ENCODE assay signal across 13 cellular contexts in the genomic region with DNA sequence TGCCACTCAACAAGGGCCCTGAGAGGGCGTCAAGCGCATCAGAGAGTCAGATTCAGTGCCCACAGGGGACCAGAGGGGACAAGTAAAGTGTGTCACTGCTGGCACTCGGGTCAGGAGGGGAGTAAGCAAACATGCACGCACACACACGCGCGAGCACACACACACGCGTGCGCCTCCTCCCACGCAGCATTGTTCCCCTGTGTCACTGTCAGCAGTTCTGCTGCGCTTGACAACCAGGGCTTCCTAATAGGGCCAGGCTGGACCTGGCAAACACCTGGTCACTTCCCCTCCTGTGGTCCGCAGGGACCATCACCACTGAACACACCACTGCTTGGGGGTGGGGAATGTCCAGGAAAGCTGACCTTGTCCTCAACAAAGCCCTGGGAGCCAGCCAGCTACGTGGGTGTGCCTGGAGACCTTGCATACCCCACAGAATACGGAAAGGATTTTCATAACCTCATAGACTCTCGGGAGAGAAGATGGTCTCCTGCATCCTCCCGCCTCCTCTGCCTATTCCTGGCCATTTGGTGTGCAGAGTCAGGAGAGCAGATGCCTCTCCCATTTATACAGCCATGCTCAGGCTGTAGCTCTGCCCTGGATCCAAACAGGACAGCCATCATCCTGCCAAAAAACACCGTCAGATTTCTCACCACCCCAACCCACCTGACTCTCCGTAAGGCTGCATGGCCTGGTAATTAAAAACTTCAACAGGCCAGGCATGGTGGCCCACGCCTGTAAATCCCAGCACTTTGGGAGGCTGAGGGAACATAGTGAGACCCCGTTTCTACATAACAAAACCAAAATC.
DNase-seq lines count a peak whose midpoint lies in the region; ATAC-seq and TF ChIP-seq lines count a peak whose summit lies in the region.
"Had no signal": no experiment of that assay in that cellular context is flagged by ENCODE, and none has a peak within 500 bp of the region (broad histone marks: within the 10 kb centered on the region; RNA-seq: fewer than 3 reads in every experiment).

No MANE protein-coding gene starts in this region.

- H3K4me3 Mint-ChIP-seq in activated T-cell treated with anti-CD3 and anti-CD28 coated beads, Interleukin-2, amount 50 U/mL, for 24 hours: no peak overlapping the region
- H3K4me3 Mint-ChIP-seq: stimulated activated naive CD8-positive, alpha-beta T cell treated with anti-CD3 and anti-CD28 coated beads, Interleukin-15, Interleukin-2, amounts not matched to agents 100 ng/mL and 50 ng/mL, for 24 hours had no signal

- TF ChIP-seq EP300 in upper lobe of left lung (IDR thresholded peaks at IDR 0.05): no peak

- no peaks in the 10 kb centered on the region for H3K27me3 Mint-ChIP-seq in activated T-cell treated with anti-CD3 and anti-CD28 coated beads, Interleukin-2, amount 50 U/mL, for 24 hours
- H3K27me3 Mint-ChIP-seq: stimulated activated naive CD8-positive, alpha-beta T cell treated with anti-CD3 and anti-CD28 coated beads, Interleukin-15, Interleukin-2, amounts not matched to agents 100 ng/mL and 50 ng/mL, for 24 hours had no signal

- no peak for ATAC-seq in upper lobe of left lung (ENCODE audit: low FRiP score in 2 of 2)
- no peak for ATAC-seq in left lobe of liver
- no peak for ATAC-seq in HG03159 (IDR thresholded peaks at IDR 0.05; ENCODE audit: unreplicated experiment)
- ATAC-seq: mucosa of descending colon, PC-3 had no signal

- peak overlapping the region in 57 of 59 donors; percentile 20 to 97 (median 86) for H3K27ac ChIP-seq in dorsolateral prefrontal cortex
- peak overlapping the region; percentile 6 to 21 for H3K27ac ChIP-seq in mucosa of rectum (ENCODE audit: low read depth in 2 of 2, low read length in 2 of 2)
- H3K27ac ChIP-seq in upper lobe of left lung: peak overlapping the region in 3 of 4 donors; percentile 46 to 89 (median 85)

- H3K27me3 ChIP-seq in dorsolateral prefrontal cortex (no peaks in the 10 kb centered on the region), mucosa of rectum (ENCODE audit: control insufficient read depth in 2 of 2, insufficient read depth in 2 of 2, low read length in 2 of 2) (no peaks in the 10 kb centered on the region), upper lobe of left lung (no peaks in the 10 kb centered on the region)

- peaks cover 11% of the 10 kb centered on the region for H3K36me3 Mint-ChIP-seq in activated T-cell treated with anti-CD3 and anti-CD28 coated beads, Interleukin-2, amount 50 U/mL, for 24 hours (ENCODE audit: low read depth)

- H3K9ac ChIP-seq in mucosa of rectum (ENCODE audit: low read depth in 1 of 2, low read length in 2 of 2): no peak overlapping the region

- no peak overlapping the region for H3K4me3 ChIP-seq in dorsolateral prefrontal cortex
- H3K4me3 ChIP-seq in mucosa of rectum (ENCODE audit: low read length in 2 of 2): no peak overlapping the region
- H3K4me3 ChIP-seq in upper lobe of left lung: no peak overlapping the region
- H3K4me3 ChIP-seq: mucosa of descending colon had no signal

- intact Hi-C loops in dorsolateral prefrontal cortex (cut with DNase I): no loop called here

- H3K9me3 ChIP-seq in mucosa of rectum (ENCODE audit: control insufficient read depth in 2 of 2, low read length in 2 of 2): no peaks in the 10 kb centered on the region
- H3K9me3 ChIP-seq in upper lobe of left lung: no peaks in the 10 kb centered on the region
- H3K9me3 ChIP-seq: mucosa of descending colon had no signal

- H3K36me3 ChIP-seq in mucosa of rectum (ENCODE audit: control insufficient read depth in 2 of 2, insufficient read depth in 2 of 2, low read length in 2 of 2): peaks cover 0 to 2% of the 10 kb centered on the region in 2 donors
- no peaks in the 10 kb centered on the region for H3K36me3 ChIP-seq in upper lobe of left lung

- 75 to 77% methylated on average over 21 of the region's 21 CpGs for WGBS in upper lobe of left lung, 2 donors

- no peak for TF ChIP-seq POLR2A in upper lobe of left lung (IDR thresholded peaks at IDR 0.05)

- no peak for DNase-seq in activated T-cell treated with anti-CD3 and anti-CD28 coated beads, Interleukin-2, amount 50 U/mL, for 24 hours
- DNase-seq in activated T-cell treated with anti-CD3 and anti-CD28 coated beads for 4 hours (no peak), dorsolateral prefrontal cortex (peak in 1 of 10 donors; percentile 72), upper lobe of left lung (peak in 1 of 2 donors; percentile 50), left lobe of liver (ENCODE audit: low spot score) (no peak), GM19238 (ENCODE audit: insufficient read length, low spot score) (no peak)
- DNase-seq: activated T-cell treated with anti-CD3 and anti-CD28 coated beads, Interleukin-2, amount 50 U/mL, for 48 hours; central memory CD4-positive, alpha-beta T cell; mucosa of descending colon; PC-3 had no signal

- peak overlapping the region; percentile 47 for H3K27ac Mint-ChIP-seq in activated T-cell treated with anti-CD3 and anti-CD28 coated beads, Interleukin-2, amount 50 U/mL, for 24 hours
- H3K27ac Mint-ChIP-seq: stimulated activated naive CD8-positive, alpha-beta T cell treated with anti-CD3 and anti-CD28 coated beads, Interleukin-15, Interleukin-2, amounts not matched to agents 100 ng/mL and 50 ng/mL, for 24 hours had no signal

- no peak for TF ChIP-seq CTCF in dorsolateral prefrontal cortex (IDR thresholded peaks at IDR 0.05 in 54 of 56, conservative IDR thresholded peaks at IDR 0.05 in 2 of 56; ENCODE audit: low read depth in 1 of 56, partially characterized antibody in 56 of 56)
- no peak for TF ChIP-seq CTCF in upper lobe of left lung (IDR thresholded peaks at IDR 0.05)

- peaks cover 3 to 16% of the 10 kb centered on the region in 2 donors for H3K4me1 ChIP-seq in mucosa of rectum (ENCODE audit: control insufficient read depth in 2 of 2, insufficient read depth in 2 of 2, low read length in 2 of 2)
- peaks cover 52 to 75% (median 66%) of the 10 kb centered on the region in 4 donors for H3K4me1 ChIP-seq in upper lobe of left lung

- H3K4me1 Mint-ChIP-seq in activated T-cell treated with anti-CD3 and anti-CD28 coated beads, Interleukin-2, amount 50 U/mL, for 24 hours (ENCODE audit: low read depth): peaks cover 64% of the 10 kb centered on the region

- H3K9me3 Mint-ChIP-seq in activated T-cell treated with anti-CD3 and anti-CD28 coated beads, Interleukin-2, amount 50 U/mL, for 24 hours: no peaks in the 10 kb centered on the region
- H3K9me3 Mint-ChIP-seq: stimulated activated naive CD8-positive, alpha-beta T cell treated with anti-CD3 and anti-CD28 coated beads, Interleukin-15, Interleukin-2, amounts not matched to agents 100 ng/mL and 50 ng/mL, for 24 hours had no signal

Comparison
In these comparisons a context has a peak if more than half of its experiments do, and no peak if none do; other contexts are left out.
1. H3K27ac ChIP-seq: peak in every context shown above with its lines; median percentile 86 in dorsolateral prefrontal cortex; 85 in upper lobe of left lung; 14 in mucosa of rectum.